ENCODE assay signal across 15 cellular contexts in genomic region chr9:126880947-126881332, GRCh38. TPM values are rescaled to one million over a fixed set of nuclear protein-coding genes. Genes with fewer than 3 reads are reported as not detected.
DNase-seq lines count a peak whose midpoint lies in the region; ATAC-seq, FAIRE-seq and TF ChIP-seq lines count a peak whose summit lies in the region.
"Had no signal": no experiment of that assay in that cellular context is flagged by ENCODE, and none has a peak within 500 bp of the region (broad histone marks: within the 10 kb centered on the region; RNA-seq: fewer than 3 reads in every experiment).

No MANE protein-coding gene starts in this region.

- WGBS in pancreas, 2 donors: 87 to 88% methylated on average over 6 of the region's 6 CpGs
- 45 to 56% methylated on average over 6 of the region's 6 CpGs for WGBS in tibial nerve, 2 donors

- no peak for ATAC-seq in pancreas
- ATAC-seq: A549 had no signal

- no peaks in the 10 kb centered on the region for H3K27me3 ChIP-seq in osteoblast (ENCODE audit: insufficient read depth, low read length)
- H3K27me3 ChIP-seq in pancreas: no peaks in the 10 kb centered on the region
- H3K27me3 ChIP-seq in tibial nerve: no peaks in the 10 kb centered on the region

- no peak overlapping the region for H3K4me2 ChIP-seq in osteoblast (ENCODE audit: insufficient read depth, low read length)
- H3K4me2 ChIP-seq: A549 had no signal

- no peak for FAIRE-seq in pancreas (lab: Jason Lieb, UNC)
- FAIRE-seq: A549, RCC 7860 had no signal

- no peak for TF ChIP-seq CTCF in osteoblast (IDR thresholded peaks at IDR 0.05; ENCODE audit: extremely low read depth, low read depth, low read length)
- TF ChIP-seq CTCF in pancreas (IDR thresholded peaks at IDR 0.05): no peak
- no peak for TF ChIP-seq CTCF in tibial nerve (IDR thresholded peaks at IDR 0.05)

- DNase-seq in Ammon's horn (ENCODE audit: low spot score) (peak; percentile 79), anterior cingulate cortex (lab: John Stamatoyannopoulos, UW) (peak in 30 of 58 donors; percentile 20 to 83 (median 46)), globus pallidus (ENCODE audit: low spot score) (peak; percentile 79), osteoblast (ENCODE audit: insufficient read length, low spot score, missing footprints) (peak; percentile 82), pancreas (no peak), tibial nerve (ENCODE audit: low spot score in 2 of 2) (no peak)
- no peak for DNase-seq in stimulated activated CD4-positive, alpha-beta T cell treated with anti-CD3 and anti-CD28 coated beads, Interleukin-4, amount 100 ng/mL, for 4 hours
- DNase-seq: Caco-2, HCEC 1CT, IMR-90, NCI-H1436 treated with DMSO at 0.1 percent for 48 hours, NCI-H2081, NCI-H524 had no signal

- TF ChIP-seq EP300 in tibial nerve (IDR thresholded peaks at IDR 0.05): no peak

- H4K20me1 ChIP-seq in osteoblast (ENCODE audit: insufficient read depth, low read length): peaks cover 14% of the 10 kb centered on the region

- intact Hi-C loops in pancreas (cut with DNase I): no loop called here

- H3K36me3 ChIP-seq in osteoblast (ENCODE audit: insufficient read depth, low read length): peaks cover 29% of the 10 kb centered on the region
- H3K36me3 ChIP-seq in pancreas: peaks cover 0 to 15% (median 0%) of the 10 kb centered on the region in 3 donors
- H3K36me3 ChIP-seq in tibial nerve: peaks cover 0 to 41% (median 0%) of the 10 kb centered on the region in 3 donors

- H3K4me3 ChIP-seq in osteoblast (ENCODE audit: insufficient read depth, low read length) (no peak overlapping the region), pancreas (no peak overlapping the region), tibial nerve (no peak overlapping the region)
- H3K4me3 ChIP-seq: A549 had no signal

- no peaks in the 10 kb centered on the region for H3K9me3 ChIP-seq in osteoblast (ENCODE audit: low read depth, low read length)
- no peaks in the 10 kb centered on the region for H3K9me3 ChIP-seq in pancreas
- H3K9me3 ChIP-seq in tibial nerve: no peaks in the 10 kb centered on the region
- H3K9me3 ChIP-seq: A549, Caco-2 had no signal

- H3K4me1 ChIP-seq in osteoblast (ENCODE audit: insufficient read depth, low read length) (no peaks in the 10 kb centered on the region), pancreas (no peaks in the 10 kb centered on the region), tibial nerve (peaks cover 0 to 28% (median 3%) of the 10 kb centered on the region in 4 donors)

- H3K27ac ChIP-seq in osteoblast (ENCODE audit: low read depth, low read length) (no peak overlapping the region), pancreas (no peak overlapping the region), tibial nerve (no peak overlapping the region)
- H3K27ac ChIP-seq: A549 had no signal

- H3K79me2 ChIP-seq in osteoblast (ENCODE audit: insufficient read depth, low read length): peaks cover 58% of the 10 kb centered on the region

- TF ChIP-seq POLR2A in tibial nerve (IDR thresholded peaks at IDR 0.05): no peak

- H2AFZ ChIP-seq in osteoblast (ENCODE audit: low read length): no peak overlapping the region

RNA-seq across cellular contexts. Expression of gene ZBTB34, which starts 20.5 kb away (rescaled TPM):
- 7.6 and 8.8 TPM in 2 replicates for total RNA-seq in osteoblast
- 1 to 10 TPM; 2.4 to 6.3 (median 2.7) TPM for total RNA-seq in pancreas
- polyA plus RNA-seq in pancreas: 1 to 10 TPM; 1.3 to 1.8 TPM
- 10 to 100 TPM; 10.8 to 14.0 (median 11.7) TPM for total RNA-seq in tibial nerve

RNA-seq across cellular contexts. Expression of gene RALGPS1, which starts 33.6 kb away (rescaled TPM):
- 5.1 and 5.3 TPM in 2 replicates for total RNA-seq in osteoblast
- total RNA-seq in pancreas: 10 to 100 TPM in 1 of 6 donors, 1 to 10 TPM in 5; 5.8 to 12.7 (median 9.3) TPM
- polyA plus RNA-seq in pancreas: 10 to 100 TPM in 1 of 2 donors, 1 to 10 TPM in 1; 7.0 to 12.1 TPM
- total RNA-seq in tibial nerve: 1 to 10 TPM; 3.3 to 9.8 (median 6.7) TPM

Comparison
In these comparisons a context has a peak if more than half of its experiments do, and no peak if none do; other contexts are left out.
1. DNase-seq: peak in Ammon's horn (single experiment), anterior cingulate cortex (30 of 58), globus pallidus (single experiment) and osteoblast (single experiment); none in pancreas (0 of 6), tibial nerve (0 of 2) and stimulated activated CD4-positive, alpha-beta T cell treated with anti-CD3 and anti-CD28 coated beads, Interleukin-4, amount 100 ng/mL, for 4 hours (0 of 2).